In genomic region chr3:138377212-138377611, GRCh38 we compare ENCODE assay signal across 9 cellular contexts. TPM values are rescaled to one million over a fixed set of nuclear protein-coding genes. Genes with fewer than 3 reads are reported as not detected.
"Had no signal": no experiment of that assay in that cellular context is flagged by ENCODE, and none has a peak within 500 bp of the region (broad histone marks: within the 10 kb centered on the region; RNA-seq: fewer than 3 reads in every experiment).

No MANE protein-coding gene starts in this region.

RNA-seq across cellular contexts. Expression of gene MRAS, which starts 28.8 kb away (rescaled TPM):
- polyA plus RNA-seq: naive thymus-derived CD8-positive, alpha-beta T cell had no signal

RNA-seq across cellular contexts. Expression of gene NME9, which starts 47.6 kb away (rescaled TPM):
- total RNA-seq: hepatocyte, kidney epithelial cell, osteoblast, skeletal muscle tissue, smooth muscle cell, transverse colon, vagina had no signal
- polyA plus RNA-seq: smooth muscle cell had no signal

RNA-seq across cellular contexts. Expression of gene ESYT3, which starts 57.2 kb away (rescaled TPM):
- total RNA-seq: lung microvascular endothelial cell had no signal
- polyA plus RNA-seq: naive thymus-derived CD8-positive, alpha-beta T cell had no signal
